8 cellular contexts compared by ENCODE assay signal in genomic region chr19:1863638-1864479, GRCh38. TPM values are rescaled to one million over a fixed set of nuclear protein-coding genes. Genes with fewer than 3 reads are reported as not detected.
DNase-seq lines count a peak whose midpoint lies in the region; ATAC-seq, FAIRE-seq and TF ChIP-seq lines count a peak whose summit lies in the region.

No MANE protein-coding gene starts in this region.

- H3K4me1 Mint-ChIP-seq in dendritic cell treated with granulocyte-macrophage colony-stimulating factor and Interleukin-4, amounts not matched to agents 40 ng/mL and 50 ng/mL, for 4 days (ENCODE audit: low read depth) = peaks cover 43% of the 10 kb centered on the region

- ATAC-seq in HG03439 (IDR thresholded peaks at IDR 0.05; ENCODE audit: unreplicated experiment) = peak; percentile 51

- H3K36me3 Mint-ChIP-seq in dendritic cell treated with granulocyte-macrophage colony-stimulating factor and Interleukin-4, amounts not matched to agents 40 ng/mL and 50 ng/mL, for 4 days (ENCODE audit: low read depth) = peaks cover 28% of the 10 kb centered on the region

- no peaks in the 10 kb centered on the region for H3K9me3 Mint-ChIP-seq in dendritic cell treated with granulocyte-macrophage colony-stimulating factor and Interleukin-4, amounts not matched to agents 40 ng/mL and 50 ng/mL, for 4 days

- peaks cover 19% of the 10 kb centered on the region for H3K4me1 ChIP-seq in BE2C

- TF ChIP-seq CTCF in BE2C (IDR thresholded peaks at IDR 0.05; ENCODE audit: low read depth, low read length) (no peak), lower leg skin (IDR thresholded peaks at IDR 0.05) (no peak)

- H3K36me3 ChIP-seq in BE2C = peaks cover 4% of the 10 kb centered on the region

- intact Hi-C loops in dendritic cell treated with granulocyte-macrophage colony-stimulating factor and Interleukin-4, amounts not matched to agents 40 ng/mL and 50 ng/mL, for 4 days (cut with micrococcal nuclease) = loop anchor here (1.0 to 5.0 kb wide), 2 partner anchors 12 to 33 kb away; no protein-coding TSS in a partner anchor
- intact Hi-C loops in lower leg skin (cut with DNase I; ENCODE audit: low total_unique reads) = no loop called here

- FAIRE-seq in GM19239 (lab: Jason Lieb, UNC) = peak; percentile 92

- no peaks in the 10 kb centered on the region; the same call in 1 of the 2 replicates for H3K9me3 ChIP-seq in BE2C

- DNase-seq in BE2C (peak; percentile 97), GM19239 (ENCODE audit: insufficient read length, low spot score) (peak; percentile 95), NCI-H526 (lab: John Stamatoyannopoulos, UW) (peak; percentile 66 to 95), lower leg skin (ENCODE audit: low spot score in 2 of 2) (peak; percentile 84 to 97)
- peak; percentile 89 for DNase-seq in activated CD4-positive, alpha-beta T cell treated with anti-CD3 and anti-CD28 coated beads, Interleukin-2, amount 50 U/mL, for 24 hours (ENCODE audit: low read depth in 1 of 2, low spot score in 1 of 2)
- peak; percentile 92 for DNase-seq in stimulated activated CD4-positive, alpha-beta T cell treated with anti-CD3 and anti-CD28 coated beads, Interleukin-4, amount 100 ng/mL, for 24 hours

- H3K4me3 Mint-ChIP-seq in dendritic cell treated with granulocyte-macrophage colony-stimulating factor and Interleukin-4, amounts not matched to agents 40 ng/mL and 50 ng/mL, for 4 days = peak overlapping the region; percentile 87

- H3K27ac Mint-ChIP-seq in dendritic cell treated with granulocyte-macrophage colony-stimulating factor and Interleukin-4, amounts not matched to agents 40 ng/mL and 50 ng/mL, for 4 days = peak overlapping the region; percentile 93

- H3K4me3 ChIP-seq in BE2C (ENCODE audit: low read depth, low read length) (peak overlapping the region; percentile 74), lower leg skin (ENCODE audit: low read depth, poor library complexity, severe bottlenecking) (peak overlapping the region; percentile 46)

- no peaks in the 10 kb centered on the region for H3K27me3 ChIP-seq in BE2C

- 0 to 1% methylated on average over 8 to 42 of the region's 115 CpGs for WGBS in lower leg skin, 2 donors

- TF ChIP-seq POLR2A in lower leg skin (IDR thresholded peaks at IDR 0.05) = no peak

- no peaks in the 10 kb centered on the region for H3K27me3 Mint-ChIP-seq in dendritic cell treated with granulocyte-macrophage colony-stimulating factor and Interleukin-4, amounts not matched to agents 40 ng/mL and 50 ng/mL, for 4 days

RNA-seq across cellular contexts. Expression of gene KLF16, which starts 0.5 kb away (rescaled TPM):
- 112 TPM for polyA plus RNA-seq in BE2C (2012; ENCODE audit: insufficient read depth, insufficient read length, low read depth)
- total RNA-seq in lower leg skin = 10 to 100 TPM in 3 of 4 donors, 1 to 10 TPM in 1; 9.0 to 16.2 (median 13.5) TPM

RNA-seq across cellular contexts. Expression of gene REXO1, which starts 15.6 kb away (rescaled TPM):
- polyA plus RNA-seq in BE2C (2012; ENCODE audit: insufficient read depth, insufficient read length, low read depth) = 165 TPM
- 10 to 100 TPM; 32.9 to 51.1 (median 41.2) TPM for total RNA-seq in lower leg skin

RNA-seq across cellular contexts. Expression of gene ABHD17A, which starts 21.4 kb away (rescaled TPM):
- polyA plus RNA-seq in BE2C (2012; ENCODE audit: insufficient read depth, insufficient read length, low read depth) = 324 TPM
- 100 to 1,000 TPM; 154 to 201 (median 186) TPM for total RNA-seq in lower leg skin

RNA-seq across cellular contexts. Expression of gene ADAT3, which starts 41.3 kb away (rescaled TPM):
- polyA plus RNA-seq in BE2C (2012; ENCODE audit: insufficient read depth, insufficient read length, low read depth) = 51.0 TPM
- total RNA-seq in lower leg skin = 10 to 100 TPM; 20.1 to 27.3 (median 25.7) TPM

RNA-seq across cellular contexts. Expression of gene SCAMP4, which starts 41.3 kb away (rescaled TPM):
- polyA plus RNA-seq in BE2C (2012; ENCODE audit: insufficient read depth, insufficient read length, low read depth) = 23.2 TPM
- total RNA-seq in lower leg skin = 100 to 1,000 TPM; 108 to 119 (median 113) TPM

Comparison
In these comparisons a context has a peak if more than half of its experiments do, and no peak if none do; other contexts are left out.
1. Peak in every context shown above with its lines: DNase-seq, ATAC-seq and H3K4me3 ChIP-seq.